8 cellular contexts compared by ENCODE assay signal in the genomic region with DNA sequence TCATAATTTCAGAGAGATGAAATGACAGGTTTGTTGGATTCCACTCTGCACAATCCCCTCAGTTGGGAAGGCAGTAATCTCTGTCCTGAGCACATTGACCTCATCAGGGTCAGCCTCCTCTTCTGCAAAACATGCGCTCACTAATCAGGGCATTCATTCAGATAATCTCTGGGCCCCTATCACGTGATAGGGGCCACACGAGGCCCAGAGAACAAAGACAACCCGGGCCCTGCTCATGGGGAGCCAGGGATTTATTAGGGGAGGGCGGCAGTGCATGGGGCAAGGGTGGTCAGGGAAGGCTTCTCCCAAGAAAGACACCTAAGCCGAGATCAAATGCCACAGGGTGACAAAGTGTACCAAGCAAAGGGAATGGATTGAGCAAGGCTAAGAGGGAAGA. TPM values are rescaled to one million over a fixed set of nuclear protein-coding genes. Genes with fewer than 3 reads are reported as not detected.
DNase-seq lines count a peak whose midpoint lies in the region; ATAC-seq and TF ChIP-seq lines count a peak whose summit lies in the region.

No MANE protein-coding gene starts in this region.

- H3K36me3 ChIP-seq in kidney epithelial cell (ENCODE audit: control insufficient read depth, insufficient read depth, low read length), result peaks cover 2% of the 10 kb centered on the region
- H3K36me3 ChIP-seq in suprapubic skin, result peaks cover 15% of the 10 kb centered on the region

- H3K27me3 Mint-ChIP-seq in activated T-cell treated with anti-CD3 and anti-CD28 coated beads, Interleukin-2, amount 50 U/mL, for 24 hours, result no peaks in the 10 kb centered on the region
- H3K27me3 Mint-ChIP-seq in activated naive CD8-positive, alpha-beta T cell treated with anti-CD3 and anti-CD28 coated beads, Interleukin-2, amount 50 U/mL, for 24 hours, result peaks cover 2% of the 10 kb centered on the region

- peaks cover 75% of the 10 kb centered on the region for H3K36me3 Mint-ChIP-seq in activated T-cell treated with anti-CD3 and anti-CD28 coated beads, Interleukin-2, amount 50 U/mL, for 24 hours (ENCODE audit: low read depth)
- H3K36me3 Mint-ChIP-seq in activated naive CD8-positive, alpha-beta T cell treated with anti-CD3 and anti-CD28 coated beads, Interleukin-2, amount 50 U/mL, for 24 hours (ENCODE audit: low read depth), result peaks cover 32% of the 10 kb centered on the region

- H3K4me3 ChIP-seq in kidney epithelial cell (ENCODE audit: low read depth, low read length), result peak overlapping the region; percentile 83
- H3K4me3 ChIP-seq in suprapubic skin, result peak overlapping the region; percentile 91

- H3K4me1 ChIP-seq in suprapubic skin, result peaks cover 50% of the 10 kb centered on the region

- H3K27me3 ChIP-seq in kidney epithelial cell (ENCODE audit: control insufficient read depth, insufficient read depth, low read length) (no peaks in the 10 kb centered on the region), suprapubic skin (no peaks in the 10 kb centered on the region)

- no peak for TF ChIP-seq POLR2A in suprapubic skin (IDR thresholded peaks at IDR 0.05)

- no peak for DNase-seq in activated T-cell treated with anti-CD3 and anti-CD28 coated beads, Interleukin-2, amount 50 U/mL, for 24 hours
- DNase-seq in activated T-cell treated with anti-CD3 and anti-CD28 coated beads for 4 hours (no peak), kidney epithelial cell (ENCODE audit: low read depth) (no peak), suprapubic skin (ENCODE audit: low spot score in 2 of 2) (no peak), NCI-H1092 treated with DMSO at 0.1 percent for 48 hours (lab: John Stamatoyannopoulos, UW) (no peak), amygdala (lab: John Stamatoyannopoulos, UW) (no peak)
- DNase-seq in activated naive CD8-positive, alpha-beta T cell treated with anti-CD3 and anti-CD28 coated beads, Interleukin-2, amount 50 U/mL, for 24 hours, result no peak
- no peak for DNase-seq in stimulated activated CD4-positive, alpha-beta T cell treated with anti-CD3 and anti-CD28 coated beads, Interleukin-1b, Interleukin-23, amount 100 ng/mL, for 48 hours

- ATAC-seq in activated naive CD8-positive, alpha-beta T cell treated with anti-CD3 and anti-CD28 coated beads, Interleukin-2, amount 50 U/mL, for 24 hours, result no peak

- peak overlapping the region; percentile 95 for H3K27ac Mint-ChIP-seq in activated T-cell treated with anti-CD3 and anti-CD28 coated beads, Interleukin-2, amount 50 U/mL, for 24 hours
- H3K27ac Mint-ChIP-seq in activated naive CD8-positive, alpha-beta T cell treated with anti-CD3 and anti-CD28 coated beads, Interleukin-2, amount 50 U/mL, for 24 hours, result peak overlapping the region; percentile 97

- peak overlapping the region; percentile 86 for H3K27ac ChIP-seq in suprapubic skin

- no peak for TF ChIP-seq EP300 in suprapubic skin (IDR thresholded peaks at IDR 0.05)

- no peaks in the 10 kb centered on the region for H3K9me3 Mint-ChIP-seq in activated T-cell treated with anti-CD3 and anti-CD28 coated beads, Interleukin-2, amount 50 U/mL, for 24 hours
- H3K9me3 Mint-ChIP-seq in activated naive CD8-positive, alpha-beta T cell treated with anti-CD3 and anti-CD28 coated beads, Interleukin-2, amount 50 U/mL, for 24 hours, result no peaks in the 10 kb centered on the region

- peak overlapping the region; percentile 92 for H3K4me3 Mint-ChIP-seq in activated T-cell treated with anti-CD3 and anti-CD28 coated beads, Interleukin-2, amount 50 U/mL, for 24 hours
- H3K4me3 Mint-ChIP-seq in activated naive CD8-positive, alpha-beta T cell treated with anti-CD3 and anti-CD28 coated beads, Interleukin-2, amount 50 U/mL, for 24 hours, result peak overlapping the region; percentile 96

- H3K4me1 Mint-ChIP-seq in activated T-cell treated with anti-CD3 and anti-CD28 coated beads, Interleukin-2, amount 50 U/mL, for 24 hours (ENCODE audit: low read depth), result peaks cover 66% of the 10 kb centered on the region
- peaks cover 76% of the 10 kb centered on the region for H3K4me1 Mint-ChIP-seq in activated naive CD8-positive, alpha-beta T cell treated with anti-CD3 and anti-CD28 coated beads, Interleukin-2, amount 50 U/mL, for 24 hours

- no peaks in the 10 kb centered on the region for H3K9me3 ChIP-seq in suprapubic skin

- WGBS in suprapubic skin, result 88% methylated on average over 6 of the region's 6 CpGs

- TF ChIP-seq CTCF in kidney epithelial cell (IDR thresholded peaks at IDR 0.05; ENCODE audit: insufficient read depth, low read length, poor library complexity, severe bottlenecking), result no peak
- TF ChIP-seq CTCF in suprapubic skin (IDR thresholded peaks at IDR 0.05), result no peak

RNA-seq across cellular contexts. Expression of gene TCTA, which starts 1.1 kb away (rescaled TPM):
- 16.0 and 17.4 TPM in 2 replicates for total RNA-seq in kidney epithelial cell
- 10 to 100 TPM; 10.8 to 25.5 (median 19.6) TPM for total RNA-seq in suprapubic skin

RNA-seq across cellular contexts. Expression of gene RHOA, which starts 1.6 kb away (rescaled TPM):
- total RNA-seq in kidney epithelial cell (400 and 501 TPM in 2 replicates), suprapubic skin (100 to 1,000 TPM; 315 to 373 (median 341) TPM)

RNA-seq across cellular contexts. Expression of gene AMT, which starts 8.9 kb away (rescaled TPM):
- 4.9 and 6.6 TPM in 2 replicates for total RNA-seq in kidney epithelial cell
- total RNA-seq in suprapubic skin, result 10 to 100 TPM in 1 of 4 donors, 1 to 10 TPM in 3; 2.2 to 17.3 (median 5.0) TPM

RNA-seq across cellular contexts. Expression of gene NICN1, which starts 15.8 kb away (rescaled TPM):
- total RNA-seq in kidney epithelial cell (5.4 and 13.1 TPM in 2 replicates), suprapubic skin (10 to 100 TPM in 2 of 4 donors, 1 to 10 TPM in 2; 4.7 to 11.5 (median 9.1) TPM)

RNA-seq across cellular contexts. Expression of gene GPX1, which starts 55.2 kb away (rescaled TPM):
- total RNA-seq in kidney epithelial cell (422 and 502 TPM in 2 replicates), suprapubic skin (100 to 1,000 TPM; 115 to 130 (median 122) TPM)
